In genomic region chr11:48107188-48107704, GRCh38 we compare ENCODE assay signal across 8 cellular contexts.
DNase-seq lines count a peak whose midpoint lies in the region; ATAC-seq and TF ChIP-seq lines count a peak whose summit lies in the region.

No MANE protein-coding gene starts in this region.

- no peak overlapping the region for H2AFZ ChIP-seq in GM23338

- ATAC-seq in GM18502 (IDR thresholded peaks at IDR 0.05; ENCODE audit: poor library complexity, unreplicated experiment) = peak; percentile 88
- no peak for ATAC-seq in GM23338

- H3K4me1 Mint-ChIP-seq in GM23338 = peaks cover 31% of the 10 kb centered on the region
- H3K4me1 Mint-ChIP-seq in activated naive CD8-positive, alpha-beta T cell (ENCODE audit: low read depth) = peaks cover 46% of the 10 kb centered on the region

- no peak overlapping the region for H3K4me3 ChIP-seq in GM23338

- H3K79me2 ChIP-seq in GM23338 (replicated peaks; ENCODE audit: insufficient read depth) = 0 out of 2 replicates have a peak, but pooled peaks cover 5% of the 10 kb centered on the region

- H3K4me1 ChIP-seq in GM23338 (ENCODE audit: insufficient read depth) = peaks cover 9% of the 10 kb centered on the region

- peaks cover 9% of the 10 kb centered on the region for H3K27me3 Mint-ChIP-seq in GM23338 (ENCODE audit: insufficient read depth, low read depth, poor library complexity)
- no peaks in the 10 kb centered on the region for H3K27me3 Mint-ChIP-seq in activated naive CD8-positive, alpha-beta T cell

- H3K9me3 Mint-ChIP-seq in GM23338 = no peaks in the 10 kb centered on the region
- H3K9me3 Mint-ChIP-seq in activated naive CD8-positive, alpha-beta T cell (ENCODE audit: low read depth) = no peaks in the 10 kb centered on the region

- peaks cover under 1% of the 10 kb centered on the region; the same call in 1 of the 3 replicates for H3K36me3 Mint-ChIP-seq in GM23338 (ENCODE audit: low read depth)
- no peaks in the 10 kb centered on the region for H3K36me3 Mint-ChIP-seq in activated naive CD8-positive, alpha-beta T cell

- H3F3A ChIP-seq in GM23338 (replicated peaks; ENCODE audit: low read depth) = peaks cover 4% of the 10 kb centered on the region; the same call in 1 of the 2 replicates

- no peak for TF ChIP-seq CTCF in GM23338 (conservative IDR thresholded peaks at IDR 0.05; ENCODE audit: low read depth in 2 of 2)

- DNase-seq in GM23338 (ENCODE audit: low spot score) = no peak
- DNase-seq in M059J (ENCODE audit: low read depth) = peak; percentile 83
- peak; percentile 35 for DNase-seq in stimulated activated CD4-positive, alpha-beta T cell treated with anti-CD3 and anti-CD28 coated beads, Interleukin-4, amount 100 ng/mL, for 1 hour
- DNase-seq in putamen (ENCODE audit: low spot score) = no peak
- no peak for DNase-seq in foreskin melanocyte
- no peak for DNase-seq in DMS53 (lab: John Stamatoyannopoulos, UW)

- no peaks in the 10 kb centered on the region for H3K9me2 ChIP-seq in GM23338 (ENCODE audit: insufficient read depth)

- no peak overlapping the region for H3K4me2 ChIP-seq in GM23338

- H3K27ac Mint-ChIP-seq in GM23338 = peak overlapping the region; percentile 13; the same call in 1 of the 2 replicates
- peak overlapping the region; percentile 70 for H3K27ac Mint-ChIP-seq in activated naive CD8-positive, alpha-beta T cell

- H3K27me3 ChIP-seq in GM23338 (ENCODE audit: insufficient read depth) = no peaks in the 10 kb centered on the region

- H3K36me3 ChIP-seq in GM23338 (ENCODE audit: insufficient read depth) = no peaks in the 10 kb centered on the region

- no peak overlapping the region for H3K4me3 Mint-ChIP-seq in GM23338
- H3K4me3 Mint-ChIP-seq in activated naive CD8-positive, alpha-beta T cell = peak overlapping the region; percentile 32

- H4K20me1 ChIP-seq in GM23338 (replicated peaks; ENCODE audit: insufficient read depth) = no peaks in the 10 kb centered on the region

- H3K27ac ChIP-seq in GM23338 (ENCODE audit: low read depth) = no peak overlapping the region

TF ChIP-seq in GM23338, 12 proteins besides CTCF, POLR2A, EP300 and RAD21:
- TF ChIP-seq ZNF331 (CRISPR knock-in tag; IDR thresholded peaks at IDR 0.05; ENCODE audit: low read depth) (no peak), REST (IDR thresholded peaks at IDR 0.05; ENCODE audit: unreplicated experiment) (no peak), ETS1 (IDR thresholded peaks at IDR 0.05) (no peak), ZNF462 (CRISPR knock-in tag; IDR thresholded peaks at IDR 0.05) (no peak), NANOG (IDR thresholded peaks at IDR 0.05; ENCODE audit: borderline replicate concordance) (no peak), POLR2AphosphoS5 (IDR thresholded peaks at IDR 0.05; ENCODE audit: low read depth) (no peak), EZH2 (IDR thresholded peaks at IDR 0.05; ENCODE audit: low read depth, unreplicated experiment) (no peak), EZH2phosphoT487 (IDR thresholded peaks at IDR 0.05; ENCODE audit: unreplicated experiment) (no peak), ZNF114 (CRISPR knock-in tag; IDR thresholded peaks at IDR 0.05) (no peak), STAT1 (IDR thresholded peaks at IDR 0.05; ENCODE audit: unreplicated experiment) (no peak), CREB1 (CRISPR knock-in tag; IDR thresholded peaks at IDR 0.05; ENCODE audit: low read depth) (no peak), JUNB (IDR thresholded peaks at IDR 0.05; ENCODE audit: unreplicated experiment) (no peak)

Comparison
In these comparisons a context has a peak if more than half of its experiments do, and no peak if none do; other contexts are left out.
1. DNase-seq: peak in M059J (single experiment) and stimulated activated CD4-positive, alpha-beta T cell treated with anti-CD3 and anti-CD28 coated beads, Interleukin-4, amount 100 ng/mL, for 1 hour (single experiment); none in GM23338 (single experiment), putamen (single experiment), foreskin melanocyte (single experiment) and DMS53 (single experiment).